11 cellular contexts compared by ENCODE assay signal in genomic region chr6:44470106-44470446, GRCh38.
DNase-seq lines count a peak whose midpoint lies in the region; ATAC-seq and TF ChIP-seq lines count a peak whose summit lies in the region.
"Had no signal": no experiment of that assay in that cellular context is flagged by ENCODE, and none has a peak within 500 bp of the region (broad histone marks: within the 10 kb centered on the region; RNA-seq: fewer than 3 reads in every experiment).

No MANE protein-coding gene starts in this region.

- BruUV-seq in Calu3 (replicated peaks; lab: Mats Ljungman, UMichigan) = no TSS peak

- no peaks in the 10 kb centered on the region for H3K9me3 Mint-ChIP-seq in Calu3 (ENCODE audit: low read depth, unreplicated experiment)
- H3K9me3 Mint-ChIP-seq in endothelial cell (ENCODE audit: unreplicated experiment) = no peaks in the 10 kb centered on the region
- no peaks in the 10 kb centered on the region for H3K9me3 Mint-ChIP-seq in activated T-helper 1 cell treated with anti-CD3 and anti-CD28 coated beads, Interleukin-12 subunit alpha, Interleukin-12 subunit beta, Interleukin-2, Interleukin-4 antibody, amounts not matched to agents 30 ng/mL and 10 ng/mL and 1 ng/mL, durations not matched to agents 14 hours and 24 hours and 36 hours
- H3K9me3 Mint-ChIP-seq: naive thymus-derived CD4-positive, alpha-beta T cell; stimulated activated effector memory CD8-positive, alpha-beta T cell treated with anti-CD3 and anti-CD28 coated beads, Interleukin-12 subunit alpha, Interleukin-12 subunit beta, amount 100 ng/mL, for 72 hours had no signal

- H3K4me3 Mint-ChIP-seq in Calu3 (ENCODE audit: low read depth, unreplicated experiment) (no peak overlapping the region), endothelial cell (ENCODE audit: unreplicated experiment) (no peak overlapping the region)
- no peak overlapping the region for H3K4me3 Mint-ChIP-seq in activated T-helper 1 cell treated with anti-CD3 and anti-CD28 coated beads, Interleukin-12 subunit alpha, Interleukin-12 subunit beta, Interleukin-2, Interleukin-4 antibody, amounts not matched to agents 30 ng/mL and 10 ng/mL and 1 ng/mL, durations not matched to agents 14 hours and 24 hours and 36 hours
- H3K4me3 Mint-ChIP-seq: naive thymus-derived CD4-positive, alpha-beta T cell; stimulated activated effector memory CD8-positive, alpha-beta T cell treated with anti-CD3 and anti-CD28 coated beads, Interleukin-12 subunit alpha, Interleukin-12 subunit beta, amount 100 ng/mL, for 72 hours had no signal

- peaks cover 4% of the 10 kb centered on the region for H3K27me3 ChIP-seq in MG63

- ATAC-seq in left ventricle myocardium superior (no peak), GM21447 (IDR thresholded peaks at IDR 0.05; ENCODE audit: unreplicated experiment) (no peak)

- H3K9me3 ChIP-seq in MG63 = no peaks in the 10 kb centered on the region; the same call in 1 of the 2 replicates
- H3K9me3 ChIP-seq: esophagus squamous epithelium had no signal

- H3K27me3 Mint-ChIP-seq in Calu3 (ENCODE audit: unreplicated experiment) (no peaks in the 10 kb centered on the region), endothelial cell (ENCODE audit: unreplicated experiment) (peaks cover under 1% of the 10 kb centered on the region)
- H3K27me3 Mint-ChIP-seq in activated T-helper 1 cell treated with anti-CD3 and anti-CD28 coated beads, Interleukin-12 subunit alpha, Interleukin-12 subunit beta, Interleukin-2, Interleukin-4 antibody, amounts not matched to agents 30 ng/mL and 10 ng/mL and 1 ng/mL, durations not matched to agents 14 hours and 24 hours and 36 hours (ENCODE audit: insufficient read depth) = peaks cover 14% of the 10 kb centered on the region

- CTCF ChIA-PET in Calu3 (lab: Charles Lee) = interaction anchor here (0.7 to 1.6 kb wide), 16 partner anchors 11 to 1647 kb away, joined by 3 to 14 read pairs (median 4); no protein-coding TSS in a partner anchor

- no peak overlapping the region for H3K4me3 ChIP-seq in MG63
- H3K4me3 ChIP-seq: esophagus squamous epithelium had no signal

- DNase-seq in Calu3 (no peak), NCI-H1048 (lab: John Stamatoyannopoulos, UW) (peak; percentile 46), NCI-H524 (lab: John Stamatoyannopoulos, UW) (peak; percentile 90 to 91), endothelial cell (ENCODE audit: low spot score) (no peak), left ventricle myocardium superior (no peak), MG63 (no peak)
- no peak for DNase-seq in activated T-helper 1 cell treated with anti-CD3 and anti-CD28 coated beads, Interleukin-12 subunit alpha, Interleukin-12 subunit beta, Interleukin-2, Interleukin-4 antibody, amounts not matched to agents 30 ng/mL and 10 ng/mL and 1 ng/mL, durations not matched to agents 14 hours and 24 hours and 36 hours (ENCODE audit: low spot score)
- DNase-seq: esophagus squamous epithelium had no signal

- H3K27ac Mint-ChIP-seq in Calu3 (ENCODE audit: unreplicated experiment) (no peak overlapping the region), endothelial cell (ENCODE audit: unreplicated experiment) (no peak overlapping the region)
- H3K27ac Mint-ChIP-seq in activated T-helper 1 cell treated with anti-CD3 and anti-CD28 coated beads, Interleukin-12 subunit alpha, Interleukin-12 subunit beta, Interleukin-2, Interleukin-4 antibody, amounts not matched to agents 30 ng/mL and 10 ng/mL and 1 ng/mL, durations not matched to agents 14 hours and 24 hours and 36 hours = no peak overlapping the region
- H3K27ac Mint-ChIP-seq: stimulated activated effector memory CD8-positive, alpha-beta T cell treated with anti-CD3 and anti-CD28 coated beads, Interleukin-12 subunit alpha, Interleukin-12 subunit beta, amount 100 ng/mL, for 72 hours had no signal

- TF ChIP-seq CTCF in Calu3 (IDR thresholded peaks at IDR 0.05; ENCODE audit: unreplicated experiment) = peak; percentile 48
- peak; percentile 34 for TF ChIP-seq CTCF in endothelial cell (IDR thresholded peaks at IDR 0.05; ENCODE audit: unreplicated experiment)

- no peaks in the 10 kb centered on the region for H3K36me3 ChIP-seq in MG63
- H3K36me3 ChIP-seq: esophagus squamous epithelium had no signal

- intact Hi-C loops in Calu3 (cut with micrococcal nuclease; ENCODE audit: unreplicated experiment) = loop anchor here (10.0 kb wide), 2 partner anchors 905 to 1455 kb away; partner anchors contain the start of gene SUPT3H
- intact Hi-C loops in left ventricle myocardium superior (cut with micrococcal nuclease) = loop anchor here (10.0 kb wide), 1 partner anchor 175 kb away; no protein-coding TSS in a partner anchor
- intact Hi-C loops in activated T-helper 1 cell treated with anti-CD3 and anti-CD28 coated beads, Interleukin-12 subunit alpha, Interleukin-12 subunit beta, Interleukin-2, Interleukin-4 antibody, amounts not matched to agents 30 ng/mL and 10 ng/mL and 1 ng/mL, durations not matched to agents 14 hours and 24 hours and 36 hours (cut with micrococcal nuclease) = no loop called here

- H3K4me1 Mint-ChIP-seq in Calu3 (ENCODE audit: low read depth, unreplicated experiment) (peaks cover 16% of the 10 kb centered on the region), endothelial cell (ENCODE audit: unreplicated experiment) (peaks cover 16% of the 10 kb centered on the region)
- no peaks in the 10 kb centered on the region for H3K4me1 Mint-ChIP-seq in activated T-helper 1 cell treated with anti-CD3 and anti-CD28 coated beads, Interleukin-12 subunit alpha, Interleukin-12 subunit beta, Interleukin-2, Interleukin-4 antibody, amounts not matched to agents 30 ng/mL and 10 ng/mL and 1 ng/mL, durations not matched to agents 14 hours and 24 hours and 36 hours (ENCODE audit: low read depth)

- H3K36me3 Mint-ChIP-seq in Calu3 (ENCODE audit: insufficient read depth, unreplicated experiment) (peaks cover 6% of the 10 kb centered on the region), endothelial cell (ENCODE audit: low read depth, unreplicated experiment) (no peaks in the 10 kb centered on the region)
- no peaks in the 10 kb centered on the region for H3K36me3 Mint-ChIP-seq in activated T-helper 1 cell treated with anti-CD3 and anti-CD28 coated beads, Interleukin-12 subunit alpha, Interleukin-12 subunit beta, Interleukin-2, Interleukin-4 antibody, amounts not matched to agents 30 ng/mL and 10 ng/mL and 1 ng/mL, durations not matched to agents 14 hours and 24 hours and 36 hours (ENCODE audit: low read depth)
- H3K36me3 Mint-ChIP-seq: naive thymus-derived CD4-positive, alpha-beta T cell; stimulated activated effector memory CD8-positive, alpha-beta T cell treated with anti-CD3 and anti-CD28 coated beads, Interleukin-12 subunit alpha, Interleukin-12 subunit beta, amount 100 ng/mL, for 72 hours had no signal

Comparison
In these comparisons a context has a peak if more than half of its experiments do, and no peak if none do; other contexts are left out.
1. DNase-seq: peak in NCI-H1048 (single experiment) and NCI-H524 (2 of 2); none in Calu3 (single experiment), endothelial cell (single experiment), left ventricle myocardium superior (single experiment), activated T-helper 1 cell treated with anti-CD3 and anti-CD28 coated beads, Interleukin-12 subunit alpha, Interleukin-12 subunit beta, Interleukin-2, Interleukin-4 antibody, amounts not matched to agents 30 ng/mL and 10 ng/mL and 1 ng/mL, durations not matched to agents 14 hours and 24 hours and 36 hours (single experiment) and MG63 (single experiment).